ENCODE assay signal across 29 cellular contexts in genomic region chr2:12211326-12212170, GRCh38.
DNase-seq lines count a peak whose midpoint lies in the region; ATAC-seq and TF ChIP-seq lines count a peak whose summit lies in the region.
"Had no signal": no experiment of that assay in that cellular context is flagged by ENCODE, and none has a peak within 500 bp of the region (broad histone marks: within the 10 kb centered on the region; RNA-seq: fewer than 3 reads in every experiment).

No MANE protein-coding gene starts in this region.

- no peaks in the 10 kb centered on the region for H3K9me3 ChIP-seq in right cardiac atrium (ENCODE audit: control insufficient read depth, low read length)
- H3K9me3 ChIP-seq: gastrocnemius medialis, sigmoid colon, thyroid gland had no signal

- no peaks in the 10 kb centered on the region for H3K9me3 Mint-ChIP-seq in osteocyte (ENCODE audit: unreplicated experiment)
- H3K9me3 Mint-ChIP-seq: CD4-positive, alpha-beta T cell; naive thymus-derived CD8-positive, alpha-beta T cell had no signal

- TF ChIP-seq CTCF in osteocyte (IDR thresholded peaks at IDR 0.05) = no peak

- no peaks in the 10 kb centered on the region for H3K27me3 Mint-ChIP-seq in osteocyte (ENCODE audit: unreplicated experiment)
- H3K27me3 Mint-ChIP-seq: activated CD4-positive, alpha-beta T cell treated with anti-CD3 and anti-CD28 coated beads, Interleukin-2, amount 10 ng/mL, durations not matched to agents 7 days and 5 days; CD4-positive, alpha-beta T cell; naive thymus-derived CD8-positive, alpha-beta T cell; stimulated activated naive CD8-positive, alpha-beta T cell treated with anti-CD3 and anti-CD28 coated beads, Interleukin-15, Interleukin-2, amounts not matched to agents 100 ng/mL and 50 ng/mL, for 24 hours had no signal

- no peaks in the 10 kb centered on the region for H3K36me3 Mint-ChIP-seq in osteocyte (ENCODE audit: unreplicated experiment)
- H3K36me3 Mint-ChIP-seq: naive thymus-derived CD8-positive, alpha-beta T cell had no signal

- no peak for ATAC-seq in right cardiac atrium
- ATAC-seq: gastrocnemius medialis; left ventricle myocardium superior; naive thymus-derived CD8-positive, alpha-beta T cell; SK-N-SH treated with all-trans-retinoic acid at 6 μM for 48 hours had no signal

- DNase-seq in NCI-H1417 (lab: John Stamatoyannopoulos, UW) = peak; percentile 50 to 93 (median 89)
- peak; percentile 48 for DNase-seq in NCI-H2081 treated with DMSO at 0.1 percent for 48 hours (lab: John Stamatoyannopoulos, UW)
- DNase-seq in SK-N-DZ (ENCODE audit: low spot score) = peak; percentile 50
- no peak for DNase-seq in osteocyte (ENCODE audit: extremely low spot score, unreplicated experiment)
- no peak for DNase-seq in AG20443 (ENCODE audit: low spot score)
- no peak for DNase-seq in activated gamma-delta T cell treated with Interleukin-2 at 50 U/mL for 16 hours
- DNase-seq in right cardiac atrium = no peak
- DNase-seq: activated CD4-positive, alpha-beta T cell treated with anti-CD3 and anti-CD28 coated beads, Interleukin-2, amount 10 ng/mL, durations not matched to agents 7 days and 5 days; activated naive CD4-positive, alpha-beta T cell treated with Interleukin-2 at 50 U/mL for 16 hours; activated T-cell treated with anti-CD3 and anti-CD28 coated beads, Interleukin-2, amount 50 U/mL, for 48 hours; CD4-positive, alpha-beta T cell; gastrocnemius medialis; GDM1; hypothalamus; KBM-7; left ventricle myocardium superior; midbrain; MM.1S; naive thymus-derived CD8-positive, alpha-beta T cell; NCI-H2029; NCI-H774; sigmoid colon; stimulated activated CD4-positive, alpha-beta T cell treated with anti-CD3 and anti-CD28 coated beads, Interleukin-15, amount 100 ng/mL, for 24 hours; T-helper 2 cell; thyroid gland; WERI-Rb-1 had no signal

- H3K4me3 Mint-ChIP-seq in osteocyte (ENCODE audit: unreplicated experiment) = no peak overlapping the region
- H3K4me3 Mint-ChIP-seq: activated CD4-positive, alpha-beta T cell treated with anti-CD3 and anti-CD28 coated beads, Interleukin-2, amount 10 ng/mL, durations not matched to agents 7 days and 5 days; CD4-positive, alpha-beta T cell; naive thymus-derived CD8-positive, alpha-beta T cell; stimulated activated naive CD8-positive, alpha-beta T cell treated with anti-CD3 and anti-CD28 coated beads, Interleukin-15, Interleukin-2, amounts not matched to agents 100 ng/mL and 50 ng/mL, for 24 hours had no signal

- no peak overlapping the region for H3K27ac ChIP-seq in right cardiac atrium (ENCODE audit: low read length)
- H3K27ac ChIP-seq: coronary artery, gastrocnemius medialis, sigmoid colon, thyroid gland, WERI-Rb-1 had no signal

- intact Hi-C loops in right cardiac atrium (cut with DNase I) = no loop called here

- WGBS in right cardiac atrium = 80% methylated on average over 3 of the region's 3 CpGs

- no peaks in the 10 kb centered on the region for H3K27me3 ChIP-seq in right cardiac atrium (ENCODE audit: control insufficient read depth, insufficient read depth)
- H3K27me3 ChIP-seq: gastrocnemius medialis, sigmoid colon, thyroid gland had no signal

- peaks cover 27% of the 10 kb centered on the region for H3K4me1 Mint-ChIP-seq in osteocyte (ENCODE audit: unreplicated experiment)
- H3K4me1 Mint-ChIP-seq: activated CD4-positive, alpha-beta T cell treated with anti-CD3 and anti-CD28 coated beads, Interleukin-2, amount 10 ng/mL, durations not matched to agents 7 days and 5 days; naive thymus-derived CD8-positive, alpha-beta T cell had no signal

- no peak overlapping the region for H3K4me3 ChIP-seq in right cardiac atrium (ENCODE audit: low read length)
- H3K4me3 ChIP-seq: coronary artery, gastrocnemius medialis, sigmoid colon, thyroid gland had no signal

- no peaks in the 10 kb centered on the region for H3K4me1 ChIP-seq in right cardiac atrium (ENCODE audit: control insufficient read depth, insufficient read depth, low read length)
- H3K4me1 ChIP-seq: gastrocnemius medialis, sigmoid colon, thyroid gland had no signal

- H3K27ac Mint-ChIP-seq in osteocyte (ENCODE audit: unreplicated experiment) = peak overlapping the region; percentile 35
- H3K27ac Mint-ChIP-seq: activated CD4-positive, alpha-beta T cell treated with anti-CD3 and anti-CD28 coated beads, Interleukin-2, amount 10 ng/mL, durations not matched to agents 7 days and 5 days; CD4-positive, alpha-beta T cell; stimulated activated naive CD8-positive, alpha-beta T cell treated with anti-CD3 and anti-CD28 coated beads, Interleukin-15, Interleukin-2, amounts not matched to agents 100 ng/mL and 50 ng/mL, for 24 hours had no signal

Comparison
In these comparisons a context has a peak if more than half of its experiments do, and no peak if none do; other contexts are left out.
1. DNase-seq: peak in NCI-H1417 (3 of 3), NCI-H2081 treated with DMSO at 0.1 percent for 48 hours (single experiment) and SK-N-DZ (single experiment); none in osteocyte (single experiment), AG20443 (single experiment), activated gamma-delta T cell treated with Interleukin-2 at 50 U/mL for 16 hours (single experiment) and right cardiac atrium (0 of 3).